8 cellular contexts compared by ENCODE assay signal in genomic region chr6:44456070-44456965, GRCh38.
DNase-seq lines count a peak whose midpoint lies in the region; ATAC-seq and TF ChIP-seq lines count a peak whose summit lies in the region.

No MANE protein-coding gene starts in this region.

- intact Hi-C loops in CD4-positive, alpha-beta T cell (cut with DNase I, micrococcal nuclease) = loop anchor here (1.0 to 10.0 kb wide), 4 partner anchors 25 to 362 kb away; partner anchors contain the start of gene NFKBIE (in 1 of the 2)

- H3K36me3 Mint-ChIP-seq in CD4-positive, alpha-beta T cell (ENCODE audit: low read depth) = peaks cover 15% of the 10 kb centered on the region
- H3K36me3 Mint-ChIP-seq in T-helper 17 cell (ENCODE audit: low read depth) = no peaks in the 10 kb centered on the region

- H3K27me3 ChIP-seq in CD4-positive, alpha-beta T cell (ENCODE audit: control insufficient read depth, insufficient read depth, low read length) = no peaks in the 10 kb centered on the region
- no peaks in the 10 kb centered on the region for H3K27me3 ChIP-seq in MG63
- H3K27me3 ChIP-seq in thoracic aorta (replicated peaks; ENCODE audit: insufficient read depth) = no peaks in the 10 kb centered on the region

- H3K4me3 Mint-ChIP-seq in CD4-positive, alpha-beta T cell = no peak overlapping the region
- no peak overlapping the region for H3K4me3 Mint-ChIP-seq in T-helper 17 cell

- peak in 7 of 10 experiments; percentile 6 to 31 (median 14) for DNase-seq in CD4-positive, alpha-beta T cell
- peak; percentile 83 for DNase-seq in MG63
- DNase-seq in T-helper 17 cell = no peak
- no peak for DNase-seq in coronary artery (ENCODE audit: low spot score)
- peak; percentile 43 for DNase-seq in medulla oblongata (ENCODE audit: extremely low spot score)
- no peak for DNase-seq in thoracic aorta (ENCODE audit: low spot score)
- DNase-seq in OCI-M2 (lab: John Stamatoyannopoulos, UW; ENCODE audit: unreplicated experiment) = no peak

- H3K36me3 ChIP-seq in MG63 (peaks cover 33% of the 10 kb centered on the region), thoracic aorta (no peaks in the 10 kb centered on the region)

- no peak overlapping the region for H3K27ac Mint-ChIP-seq in CD4-positive, alpha-beta T cell
- H3K27ac Mint-ChIP-seq in T-helper 17 cell = peak overlapping the region; percentile 19

- peak; percentile 76 for TF ChIP-seq CTCF in CD4-positive, alpha-beta T cell (IDR thresholded peaks at IDR 0.05)
- TF ChIP-seq CTCF in coronary artery (IDR thresholded peaks at IDR 0.05) = peak; percentile 76
- peak; percentile 80 for TF ChIP-seq CTCF in thoracic aorta (IDR thresholded peaks at IDR 0.05)

- CTCF ChIA-PET in CD4-positive, alpha-beta T cell (lab: Charles Lee) = interaction anchor here (0.7 to 1.7 kb wide), 2 partner anchors 9 to 20 kb away, joined by 4 read pairs; no protein-coding TSS in a partner anchor

- H3K27ac ChIP-seq in CD4-positive, alpha-beta T cell (ENCODE audit: low read depth, low read length) = no peak overlapping the region
- H3K27ac ChIP-seq in coronary artery (no peak overlapping the region), thoracic aorta (no peak overlapping the region)

- POLR2A ChIA-PET in CD4-positive, alpha-beta T cell (lab: Charles Lee) = no interaction called here

- H3K4me1 Mint-ChIP-seq in CD4-positive, alpha-beta T cell (ENCODE audit: low read depth) = no peaks in the 10 kb centered on the region
- H3K4me1 Mint-ChIP-seq in T-helper 17 cell = peaks cover 11% of the 10 kb centered on the region

- H3K27me3 Mint-ChIP-seq in CD4-positive, alpha-beta T cell = no peaks in the 10 kb centered on the region
- peaks cover 23% of the 10 kb centered on the region for H3K27me3 Mint-ChIP-seq in T-helper 17 cell

- no peak overlapping the region for H3K4me3 ChIP-seq in MG63
- peak overlapping the region; percentile 22 for H3K4me3 ChIP-seq in coronary artery
- H3K4me3 ChIP-seq in thoracic aorta = peak overlapping the region; percentile 42

- no peaks in the 10 kb centered on the region for H3K9me3 ChIP-seq in CD4-positive, alpha-beta T cell (ENCODE audit: control insufficient read depth, low read length)
- no peaks in the 10 kb centered on the region for H3K9me3 ChIP-seq in MG63
- no peaks in the 10 kb centered on the region for H3K9me3 ChIP-seq in T-helper 17 cell (ENCODE audit: control insufficient read depth, low read length, poor library complexity, severe bottlenecking)
- H3K9me3 ChIP-seq in thoracic aorta = no peaks in the 10 kb centered on the region

- peaks cover 4 to 16% of the 10 kb centered on the region in 2 donors for H3K4me1 ChIP-seq in thoracic aorta (ENCODE audit: control insufficient read depth in 1 of 2, low read depth in 2 of 2)

- H3K9me3 Mint-ChIP-seq in CD4-positive, alpha-beta T cell = no peaks in the 10 kb centered on the region

- peak; percentile 75 for ATAC-seq in CD4-positive, alpha-beta T cell (ENCODE audit: poor library complexity)
- ATAC-seq in GM18907 (IDR thresholded peaks at IDR 0.05; ENCODE audit: unreplicated experiment) (peak; percentile 59), T-helper 17 cell (peak; percentile 80), thoracic aorta (ENCODE audit: insufficient number of reproducible peaks, low FRiP score, low read depth) (peak; percentile 67)

Comparison
In these comparisons a context has a peak if more than half of its experiments do, and no peak if none do; other contexts are left out.
1. DNase-seq: peak in CD4-positive, alpha-beta T cell (7 of 10), MG63 (single experiment) and medulla oblongata (single experiment); none in T-helper 17 cell (0 of 3), coronary artery (single experiment), thoracic aorta (single experiment) and OCI-M2 (single experiment).
2. Peak in every context shown above with its lines, with median percentiles within 50 percentile points of each other: ATAC-seq and CTCF ChIP-seq.